ENCODE assay signal across 9 cellular contexts in genomic region chr14:69093551-69094421, GRCh38. TPM values are rescaled to one million over a fixed set of nuclear protein-coding genes. Genes with fewer than 3 reads are reported as not detected.
DNase-seq lines count a peak whose midpoint lies in the region; ATAC-seq and TF ChIP-seq lines count a peak whose summit lies in the region.
"Had no signal": no experiment of that assay in that cellular context is flagged by ENCODE, and none has a peak within 500 bp of the region (broad histone marks: within the 10 kb centered on the region; RNA-seq: fewer than 3 reads in every experiment).

No MANE protein-coding gene starts in this region.

- no peak overlapping the region for H3K4me3 Mint-ChIP-seq in CD8-positive, alpha-beta memory T cell

- ATAC-seq in GM18861 (IDR thresholded peaks at IDR 0.05; ENCODE audit: unreplicated experiment) = no peak
- no peak for ATAC-seq in HG03039 (IDR thresholded peaks at IDR 0.05; ENCODE audit: unreplicated experiment)

- DNase-seq in CD8-positive, alpha-beta memory T cell = no peak
- DNase-seq in NCI-H146 (lab: John Stamatoyannopoulos, UW) (peak; percentile 77), coronary artery (ENCODE audit: low spot score) (no peak), myocyte (ENCODE audit: low read depth) (peak; percentile 60), NOMO-1 treated with DMSO at 0.1 percent for 48 hours (lab: John Stamatoyannopoulos, UW; ENCODE audit: unreplicated experiment) (no peak), COLO668 (lab: John Stamatoyannopoulos, UW; ENCODE audit: unreplicated experiment) (no peak)
- DNase-seq: NCI-H2227 treated with DMSO at 0.1 percent for 48 hours had no signal

- H3K27ac ChIP-seq in CD8-positive, alpha-beta memory T cell (ENCODE audit: low read depth, low read length) = no peak overlapping the region
- H3K27ac ChIP-seq in coronary artery = peak overlapping the region; percentile 41 to 69

- H3K4me3 ChIP-seq in CD8-positive, alpha-beta memory T cell (ENCODE audit: low read length) = no peak overlapping the region
- H3K4me3 ChIP-seq in coronary artery = no peak overlapping the region

- no peaks in the 10 kb centered on the region for H3K9me3 Mint-ChIP-seq in CD8-positive, alpha-beta memory T cell

- no peaks in the 10 kb centered on the region for H3K27me3 ChIP-seq in CD8-positive, alpha-beta memory T cell (ENCODE audit: insufficient read depth, low read length, poor library complexity, severe bottlenecking)

- H3K27me3 Mint-ChIP-seq in CD8-positive, alpha-beta memory T cell = no peaks in the 10 kb centered on the region

- H3K4me1 Mint-ChIP-seq in CD8-positive, alpha-beta memory T cell = peaks cover 17 to 51% (median 35%) of the 10 kb centered on the region in 3 donors

- H3K27ac Mint-ChIP-seq in CD8-positive, alpha-beta memory T cell = peak overlapping the region; percentile 13 to 90 (median 54)

- peaks cover 32% of the 10 kb centered on the region for H3K36me3 ChIP-seq in CD8-positive, alpha-beta memory T cell (ENCODE audit: insufficient read depth, low read length)

- POLR2A ChIA-PET in CD8-positive, alpha-beta memory T cell (lab: Charles Lee) = no interaction called here

- H3K9me3 ChIP-seq in CD8-positive, alpha-beta memory T cell (ENCODE audit: low read length) = no peaks in the 10 kb centered on the region

- CTCF ChIA-PET in CD8-positive, alpha-beta memory T cell (lab: Charles Lee) = interaction anchor here (0.6 to 1.2 kb wide), 2 partner anchors 16 to 183 kb away, joined by 3 to 4 read pairs; no protein-coding TSS in a partner anchor

- peaks cover 0 to 83% (median 15%) of the 10 kb centered on the region in 3 donors for H3K36me3 Mint-ChIP-seq in CD8-positive, alpha-beta memory T cell

- no peak for TF ChIP-seq CTCF in coronary artery (IDR thresholded peaks at IDR 0.05)

- no peaks in the 10 kb centered on the region for H3K4me1 ChIP-seq in CD8-positive, alpha-beta memory T cell (ENCODE audit: insufficient read depth, low read length)

RNA-seq across cellular contexts. Expression of gene DCAF5, which starts 59.1 kb away (rescaled TPM):
- 10 to 100 TPM; 31.2 to 32.9 TPM for total RNA-seq in CD8-positive, alpha-beta memory T cell
- polyA plus RNA-seq in CD8-positive, alpha-beta memory T cell = 91.7 TPM
- 41.6 and 41.8 TPM in 2 replicates for total RNA-seq in myocyte
- 38.8 TPM for polyA plus RNA-seq in myocyte (2012)

Comparison
In these comparisons a context has a peak if more than half of its experiments do, and no peak if none do; other contexts are left out.
1. DNase-seq: peak in NCI-H146 (single experiment) and myocyte (single experiment); none in CD8-positive, alpha-beta memory T cell (0 of 5), coronary artery (single experiment), NOMO-1 treated with DMSO at 0.1 percent for 48 hours (single experiment) and COLO668 (single experiment).